ENCODE assay signal across 8 cellular contexts in genomic region chr6:128521302-128521632, GRCh38. TPM values are rescaled to one million over a fixed set of nuclear protein-coding genes. Genes with fewer than 3 reads are reported as not detected.
DNase-seq lines count a peak whose midpoint lies in the region; ATAC-seq and TF ChIP-seq lines count a peak whose summit lies in the region.

No MANE protein-coding gene starts in this region.

- H3K4me3 ChIP-seq in fibroblast of the aortic adventitia (ENCODE audit: low read depth, low read length) (peak overlapping the region; percentile 81), sigmoid colon (peak overlapping the region; percentile 60 to 86 (median 81))

- ATAC-seq in omental fat pad (ENCODE audit: low FRiP score), result no peak
- ATAC-seq in HG03139 (IDR thresholded peaks at IDR 0.05; ENCODE audit: unreplicated experiment), result no peak

- H3K4me3 Mint-ChIP-seq in T-helper 2 cell treated with Interferon-gamma antibody and Interleukin-4, amounts not matched to agents 5 μg/mL and 100 μg/mL, for 36 hours, result peak overlapping the region; percentile 67

- no peak overlapping the region for H3K27ac Mint-ChIP-seq in T-helper 2 cell treated with Interferon-gamma antibody and Interleukin-4, amounts not matched to agents 5 μg/mL and 100 μg/mL, for 36 hours

- H3K36me3 Mint-ChIP-seq in T-helper 2 cell treated with Interferon-gamma antibody and Interleukin-4, amounts not matched to agents 5 μg/mL and 100 μg/mL, for 36 hours (ENCODE audit: low read depth), result no peaks in the 10 kb centered on the region

- H3K9me3 Mint-ChIP-seq in T-helper 2 cell treated with Interferon-gamma antibody and Interleukin-4, amounts not matched to agents 5 μg/mL and 100 μg/mL, for 36 hours, result no peaks in the 10 kb centered on the region

- TF ChIP-seq CTCF in fibroblast of the aortic adventitia (IDR thresholded peaks at IDR 0.05; ENCODE audit: insufficient read depth, low read length) (no peak), sigmoid colon (IDR thresholded peaks at IDR 0.05) (no peak), omental fat pad (IDR thresholded peaks at IDR 0.05) (no peak)

- DNase-seq in GM03348 (ENCODE audit: low spot score) (peak; percentile 24), fibroblast of the aortic adventitia (ENCODE audit: low read depth) (no peak), sigmoid colon (no peak), A172 (ENCODE audit: low spot score) (no peak), cerebellum (ENCODE audit: low spot score) (no peak), omental fat pad (ENCODE audit: low spot score) (no peak)
- DNase-seq in T-helper 2 cell treated with Interferon-gamma antibody and Interleukin-4, amounts not matched to agents 5 μg/mL and 100 μg/mL, for 36 hours (ENCODE audit: low spot score), result no peak

- intact Hi-C loops in sigmoid colon (cut with DNase I), result loop anchor here (1.0 to 10.0 kb wide), 3 partner anchors 386 to 784 kb away; no protein-coding TSS in a partner anchor

- no peaks in the 10 kb centered on the region for H3K27me3 ChIP-seq in sigmoid colon

- peaks cover 19% of the 10 kb centered on the region for H3K4me1 Mint-ChIP-seq in T-helper 2 cell treated with Interferon-gamma antibody and Interleukin-4, amounts not matched to agents 5 μg/mL and 100 μg/mL, for 36 hours (ENCODE audit: low read depth)

- H3K9me3 ChIP-seq in sigmoid colon, result no peaks in the 10 kb centered on the region

- WGBS in sigmoid colon, 2 donors, result 25 to 49% methylated on average over 2 of the region's 2 CpGs

- H3K4me1 ChIP-seq in sigmoid colon, result peaks cover 0 to 32% (median 28%) of the 10 kb centered on the region in 4 donors

- H3K27me3 Mint-ChIP-seq in T-helper 2 cell treated with Interferon-gamma antibody and Interleukin-4, amounts not matched to agents 5 μg/mL and 100 μg/mL, for 36 hours (ENCODE audit: low read depth), result peaks cover 68% of the 10 kb centered on the region

- no peak for TF ChIP-seq EP300 in sigmoid colon (IDR thresholded peaks at IDR 0.05)

- peak overlapping the region; percentile 90 to 93 (median 92) for H3K27ac ChIP-seq in sigmoid colon

- no peak for TF ChIP-seq POLR2A in sigmoid colon (IDR thresholded peaks at IDR 0.05)

- H3K36me3 ChIP-seq in sigmoid colon, result no peaks in the 10 kb centered on the region

RNA-seq across cellular contexts. Expression of gene PTPRK, which starts 0.9 kb away (rescaled TPM):
- 27.1 and 70.2 TPM in 2 replicates for total RNA-seq in fibroblast of the aortic adventitia (ENCODE audit: low replicate concordance)
- 10 to 100 TPM; 46.7 to 51.3 (median 47.1) TPM for total RNA-seq in sigmoid colon
- 10 to 100 TPM in 1 of 3 donors, 1 to 10 TPM in 2; 6.0 to 23.2 (median 9.0) TPM for polyA plus RNA-seq in sigmoid colon
- total RNA-seq in A172 (2014; rRNA removed; shearing (Covaris generic)), result 41.8 and 44.1 TPM in 2 replicates
- 86.3 TPM for total RNA-seq in cerebellum
- 10 to 100 TPM; 16.2 to 32.6 (median 20.9) TPM for total RNA-seq in omental fat pad
